Comparison of ENCODE assay signal across 9 cellular contexts in the genomic region with DNA sequence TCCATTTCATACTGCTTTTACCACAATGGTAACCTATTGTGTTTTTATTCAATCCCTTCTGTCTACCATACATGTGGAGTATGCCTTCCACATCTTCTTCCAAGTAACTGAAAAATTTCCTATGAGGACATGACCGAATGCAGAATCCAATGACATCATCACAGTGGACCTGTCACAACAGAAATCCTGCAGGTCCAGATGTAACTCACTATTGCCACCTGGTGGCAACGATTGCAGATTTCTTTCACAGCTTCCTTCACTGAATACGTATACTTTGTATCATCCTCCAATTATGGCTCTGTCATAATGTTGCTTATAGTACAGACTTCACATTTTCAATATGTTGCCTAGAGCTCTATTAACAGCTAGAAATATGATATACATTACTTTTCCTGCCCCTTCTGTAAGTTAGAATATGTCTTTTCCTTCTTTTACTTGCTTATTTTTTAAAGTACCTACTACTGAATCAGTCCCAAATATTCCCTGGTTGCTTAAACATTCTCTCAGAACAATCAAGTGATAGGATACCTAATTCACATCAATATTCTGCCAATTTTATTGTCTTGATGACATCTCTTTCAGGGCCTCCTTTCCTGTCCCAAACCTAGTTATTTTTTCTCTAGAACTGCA. TPM values are rescaled to one million over a fixed set of nuclear protein-coding genes. Genes with fewer than 3 reads are reported as not detected.
A peak's percentile ranks its signal among the peaks of the same experiment; 100 is the strongest.
DNase-seq lines count a peak whose midpoint lies in the region; ATAC-seq, FAIRE-seq and TF ChIP-seq lines count a peak whose summit lies in the region.
"Had no signal": no experiment of that assay in that cellular context is flagged by ENCODE, and none has a peak within 500 bp of the region (broad histone marks: within the 10 kb centered on the region; RNA-seq: fewer than 3 reads in every experiment).

No MANE protein-coding gene starts in this region.

- H3K36me3 Mint-ChIP-seq in activated CD8-positive, alpha-beta memory T cell treated with anti-CD3 and anti-CD28 coated beads, Interleukin-2, amount 10 ng/mL, durations not matched to agents 7 days and 5 days: no peaks in the 10 kb centered on the region
- H3K36me3 Mint-ChIP-seq: naive thymus-derived CD8-positive, alpha-beta T cell had no signal

- H3K36me3 ChIP-seq in body of pancreas (replicated peaks in 1 of 2; ENCODE audit: insufficient read depth in 1 of 2, low read depth in 2 of 2): no peaks in the 10 kb centered on the region

- peak; percentile 98 for FAIRE-seq in H54 (lab: Jason Lieb, UNC)

- H3K27ac ChIP-seq in body of pancreas: no peak overlapping the region

- peak; percentile 39 for ATAC-seq in activated CD8-positive, alpha-beta memory T cell treated with anti-CD3 and anti-CD28 coated beads, Interleukin-2, amount 10 ng/mL, durations not matched to agents 7 days and 5 days
- ATAC-seq in body of pancreas: peak; percentile 97
- ATAC-seq: naive thymus-derived CD8-positive, alpha-beta T cell had no signal

- 0% methylated on average over 3 of the region's 3 CpGs for WGBS in body of pancreas, 2 donors

- H3K4me3 ChIP-seq in body of pancreas: no peak overlapping the region

- DNase-seq in activated CD8-positive, alpha-beta memory T cell treated with anti-CD3 and anti-CD28 coated beads, Interleukin-2, amount 10 ng/mL, durations not matched to agents 7 days and 5 days: peak; percentile 56
- DNase-seq in activated CD8-positive, alpha-beta memory T cell treated with anti-CD3 and anti-CD28 coated beads for 24 hours: no peak
- peak; percentile 9 for DNase-seq in H54 (ENCODE audit: insufficient read length, low spot score)
- peak; percentile 11 for DNase-seq in KG1 (lab: John Stamatoyannopoulos, UW)
- DNase-seq in OCI-M2 (lab: John Stamatoyannopoulos, UW; ENCODE audit: unreplicated experiment): peak; percentile 90
- DNase-seq in body of pancreas: peak; percentile 80 to 87 (median 86)
- DNase-seq in iPS DF 19.7 (ENCODE audit: low read depth, low spot score): peak; percentile 63
- DNase-seq in smooth muscle cell of the brain vasculature (ENCODE audit: low read depth, low spot score): peak; percentile 49

- CTCF ChIA-PET in activated CD8-positive, alpha-beta memory T cell treated with anti-CD3 and anti-CD28 coated beads, Interleukin-2, amount 10 ng/mL, durations not matched to agents 7 days and 5 days (lab: Charles Lee): interaction anchor here (1.2 to 1.9 kb wide), 2 partner anchors 16 to 34 kb away, joined by 3 to 4 read pairs; no protein-coding TSS in a partner anchor

- H3K9me3 Mint-ChIP-seq in activated CD8-positive, alpha-beta memory T cell treated with anti-CD3 and anti-CD28 coated beads, Interleukin-2, amount 10 ng/mL, durations not matched to agents 7 days and 5 days (ENCODE audit: low read depth): no peaks in the 10 kb centered on the region

- TF ChIP-seq CTCF in body of pancreas (IDR thresholded peaks at IDR 0.05): peak; percentile 60 to 87 (median 80)

- TF ChIP-seq POLR2A in H54 (IDR thresholded peaks at IDR 0.05; ENCODE audit: low read depth, low read length) (no peak), body of pancreas (IDR thresholded peaks at IDR 0.05) (no peak)

- no peaks in the 10 kb centered on the region for H3K9me3 ChIP-seq in body of pancreas

- H3K4me3 Mint-ChIP-seq in activated CD8-positive, alpha-beta memory T cell treated with anti-CD3 and anti-CD28 coated beads, Interleukin-2, amount 10 ng/mL, durations not matched to agents 7 days and 5 days: no peak overlapping the region
- H3K4me3 Mint-ChIP-seq: naive thymus-derived CD8-positive, alpha-beta T cell had no signal

- no peaks in the 10 kb centered on the region for H3K27me3 ChIP-seq in body of pancreas

- intact Hi-C loops in body of pancreas (cut with DNase I): no loop called here

- H3K27me3 Mint-ChIP-seq in activated CD8-positive, alpha-beta memory T cell treated with anti-CD3 and anti-CD28 coated beads, Interleukin-2, amount 10 ng/mL, durations not matched to agents 7 days and 5 days: no peaks in the 10 kb centered on the region
- H3K27me3 Mint-ChIP-seq: naive thymus-derived CD8-positive, alpha-beta T cell had no signal

- H3K4me1 ChIP-seq in body of pancreas: no peaks in the 10 kb centered on the region

- H3K4me1 Mint-ChIP-seq in activated CD8-positive, alpha-beta memory T cell treated with anti-CD3 and anti-CD28 coated beads, Interleukin-2, amount 10 ng/mL, durations not matched to agents 7 days and 5 days: no peaks in the 10 kb centered on the region
- H3K4me1 Mint-ChIP-seq: naive thymus-derived CD8-positive, alpha-beta T cell had no signal

- no peak overlapping the region for H3K27ac Mint-ChIP-seq in activated CD8-positive, alpha-beta memory T cell treated with anti-CD3 and anti-CD28 coated beads, Interleukin-2, amount 10 ng/mL, durations not matched to agents 7 days and 5 days
- H3K27ac Mint-ChIP-seq: naive thymus-derived CD8-positive, alpha-beta T cell had no signal

RNA-seq across cellular contexts. Expression of a gene that starts 45.4 kb away (rescaled TPM):
- not detected for total RNA-seq in activated CD8-positive, alpha-beta memory T cell treated with anti-CD3 and anti-CD28 coated beads, Interleukin-2, amount 10 ng/mL, durations not matched to agents 7 days and 5 days
- under 1 TPM in 1 of 2 donors, not detected in 1; under 0.01 TPM for total RNA-seq in body of pancreas
- total RNA-seq: naive thymus-derived CD8-positive, alpha-beta T cell had no signal
